15 cellular contexts compared by ENCODE assay signal in the genomic region with DNA sequence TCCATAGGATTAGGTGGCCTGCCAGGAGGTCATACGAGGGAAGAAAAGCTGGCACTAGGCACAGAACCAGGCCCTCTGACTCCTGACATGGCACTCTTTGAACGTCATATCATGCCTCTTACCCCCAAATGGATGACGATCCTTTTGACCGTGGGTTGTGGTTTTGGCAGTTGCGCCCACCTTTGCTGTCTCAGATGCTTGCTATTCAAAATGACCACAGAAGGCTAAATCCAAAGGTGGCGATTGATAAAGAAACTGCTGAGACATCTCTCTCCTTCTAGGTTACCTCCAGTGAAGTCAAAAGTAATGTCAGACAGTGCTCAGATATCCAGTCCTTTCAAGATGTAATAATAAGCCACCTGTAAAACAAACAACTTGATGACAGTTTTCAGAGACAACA.
DNase-seq lines count a peak whose midpoint lies in the region; ATAC-seq and TF ChIP-seq lines count a peak whose summit lies in the region.
"Had no signal": no experiment of that assay in that cellular context is flagged by ENCODE, and none has a peak within 500 bp of the region (broad histone marks: within the 10 kb centered on the region; RNA-seq: fewer than 3 reads in every experiment).

No MANE protein-coding gene starts in this region.

- DNase-seq in activated T-cell treated with anti-CD3 and anti-CD28 coated beads for 48 hours (ENCODE audit: low read depth) (peak; percentile 6), activated T-cell treated with anti-CD3 and anti-CD28 coated beads for 4 hours (no peak), HK-2 (ENCODE audit: unreplicated experiment) (peak; percentile 8), osteoblast (ENCODE audit: insufficient read length, low spot score, missing footprints) (no peak)
- DNase-seq in stimulated activated CD8-positive, alpha-beta memory T cell treated with anti-CD3 and anti-CD28 coated beads, Interleukin-15, amount 100 ng/mL, for 48 hours (ENCODE audit: low read depth in 2 of 2) = peak; percentile 12 to 17
- DNase-seq: foreskin melanocyte, GM23248, NCI-H2171 treated with DMSO at 0.1 percent for 48 hours, T-cell, upper lobe of right lung had no signal

- no peaks in the 10 kb centered on the region for H3K36me3 ChIP-seq in osteoblast (ENCODE audit: insufficient read depth, low read length)
- H3K36me3 ChIP-seq: upper lobe of right lung had no signal

- no peaks in the 10 kb centered on the region for H3K9me3 ChIP-seq in osteoblast (ENCODE audit: low read depth, low read length)
- H3K9me3 ChIP-seq: upper lobe of right lung had no signal

- no peaks in the 10 kb centered on the region for H3K79me2 ChIP-seq in osteoblast (ENCODE audit: insufficient read depth, low read length)

- no peak overlapping the region for H2AFZ ChIP-seq in osteoblast (ENCODE audit: low read length)
- H2AFZ ChIP-seq: GM23248 had no signal

- no peak overlapping the region for H3K4me3 ChIP-seq in osteoblast (ENCODE audit: insufficient read depth, low read length)
- H3K4me3 ChIP-seq: GM23248, upper lobe of right lung had no signal

- peak; percentile 37 for ATAC-seq in HG02588 (IDR thresholded peaks at IDR 0.05; ENCODE audit: unreplicated experiment)
- ATAC-seq in GM21619 (IDR thresholded peaks at IDR 0.05; ENCODE audit: unreplicated experiment) = no peak
- ATAC-seq in GM21528 (IDR thresholded peaks at IDR 0.05; ENCODE audit: low FRiP score, unreplicated experiment) = no peak
- ATAC-seq: naive thymus-derived CD4-positive, alpha-beta T cell; T-cell; upper lobe of right lung had no signal

- H3K27me3 ChIP-seq in osteoblast (ENCODE audit: insufficient read depth, low read length) = no peaks in the 10 kb centered on the region
- H3K27me3 ChIP-seq: upper lobe of right lung had no signal

- no peaks in the 10 kb centered on the region for H4K20me1 ChIP-seq in osteoblast (ENCODE audit: insufficient read depth, low read length)

- H3K4me1 ChIP-seq in osteoblast (ENCODE audit: insufficient read depth, low read length) = peaks cover 4% of the 10 kb centered on the region
- H3K4me1 ChIP-seq: upper lobe of right lung had no signal

- TF ChIP-seq CTCF in osteoblast (IDR thresholded peaks at IDR 0.05; ENCODE audit: extremely low read depth, low read depth, low read length) = no peak

- H3K27ac ChIP-seq in osteoblast (ENCODE audit: low read depth, low read length) = no peak overlapping the region
- H3K27ac ChIP-seq: GM23248, HL-60, upper lobe of right lung had no signal

- H3K4me2 ChIP-seq in osteoblast (ENCODE audit: insufficient read depth, low read length) = no peak overlapping the region

Comparison
In these comparisons a context has a peak if more than half of its experiments do, and no peak if none do; other contexts are left out.
1. DNase-seq: peak in activated T-cell treated with anti-CD3 and anti-CD28 coated beads for 48 hours (single experiment), HK-2 (single experiment) and stimulated activated CD8-positive, alpha-beta memory T cell treated with anti-CD3 and anti-CD28 coated beads, Interleukin-15, amount 100 ng/mL, for 48 hours (2 of 2); none in activated T-cell treated with anti-CD3 and anti-CD28 coated beads for 4 hours (single experiment) and osteoblast (single experiment).